In genomic region chr9:88753691-88754367, GRCh38 we compare ENCODE assay signal across 23 cellular contexts.
DNase-seq lines count a peak whose midpoint lies in the region; ATAC-seq and TF ChIP-seq lines count a peak whose summit lies in the region.
"Had no signal": no experiment of that assay in that cellular context is flagged by ENCODE, and none has a peak within 500 bp of the region (broad histone marks: within the 10 kb centered on the region; RNA-seq: fewer than 3 reads in every experiment).

No MANE protein-coding gene starts in this region.

- dilution Hi-C loops in IMR-90 (cut with HindIII; ENCODE audit: low sequenced_read_pairs, unreplicated experiment) = no loop called here

- H4K5ac ChIP-seq in IMR-90 (ENCODE audit: low read depth, low read length) = no peak overlapping the region

- H3K9me2 ChIP-seq in PC-3 (replicated peaks; ENCODE audit: low read length) = no peaks in the 10 kb centered on the region

- H4K20me1 ChIP-seq in IMR-90 (ENCODE audit: insufficient read depth, low read length) (no peaks in the 10 kb centered on the region), PC-3 (ENCODE audit: low read length) (no peaks in the 10 kb centered on the region)

- peak overlapping the region; percentile 85 to 94 (median 89) for H3K27ac Mint-ChIP-seq in nephron
- H3K27ac Mint-ChIP-seq: activated CD4-positive, alpha-beta T cell treated with anti-CD3 and anti-CD28 coated beads, Interleukin-2, amount 10 ng/mL, durations not matched to agents 7 days and 5 days; CD4-positive, CD25-positive, alpha-beta regulatory T cell; HFFc6; stimulated activated memory B cell treated with anti-CD40 and anti-IgM and Interleukin-4, amounts not matched to agents 10 μg/mL and 1 μg/mL and 100 μg/mL, for 72 hours; T-helper 1 cell treated with Interleukin-12 subunit alpha and Interleukin-12 subunit beta and Interleukin-4 antibody, amounts not matched to agents 30 μg/mL and 1 μg/mL, for 36 hours had no signal

- no peaks in the 10 kb centered on the region for H3K36me3 Mint-ChIP-seq in nephron (ENCODE audit: low read depth)
- H3K36me3 Mint-ChIP-seq: CD4-positive, CD25-positive, alpha-beta regulatory T cell; stimulated activated memory B cell treated with anti-CD40 and anti-IgM and Interleukin-4, amounts not matched to agents 10 μg/mL and 1 μg/mL and 100 μg/mL, for 72 hours had no signal

- H2BK15ac ChIP-seq in IMR-90 (ENCODE audit: low read depth, low read length) = peak overlapping the region; percentile 11; the same call in 1 of the 3 replicates

- H2BK120ac ChIP-seq in IMR-90 (ENCODE audit: low read depth, low read length) = peak overlapping the region; percentile 38; the same call in 1 of the 2 replicates

- BruUV-seq in IMR-90 (replicated peaks; lab: Mats Ljungman, UMichigan) (no TSS peak), PC-3 (replicated peaks; lab: Mats Ljungman, UMichigan) (no TSS peak)

- H3K27me3 ChIP-seq in AG04450 (ENCODE audit: control insufficient read depth, insufficient read depth, low read length) = no peaks in the 10 kb centered on the region
- no peaks in the 10 kb centered on the region for H3K27me3 ChIP-seq in IMR-90 (ENCODE audit: control insufficient read depth, insufficient read depth, low read length)
- H3K27me3 ChIP-seq in dorsolateral prefrontal cortex = no peaks in the 10 kb centered on the region
- no peaks in the 10 kb centered on the region for H3K27me3 ChIP-seq in PC-3 (ENCODE audit: low read length)
- H3K27me3 ChIP-seq: breast epithelium, gastroesophageal sphincter, right lobe of liver had no signal

- POLR2A ChIA-PET in AG04450 (lab: Yijun Ruan, JAX) = interaction anchor here (0.6 to 1.1 kb wide), 2 partner anchors 9 to 170 kb away, joined by 3 to 4 read pairs; no protein-coding TSS in a partner anchor
- POLR2A ChIA-PET in IMR-90 (lab: Charles Lee; ENCODE audit: unreplicated experiment) = no interaction called here
- POLR2A ChIA-PET in PC-3 (lab: Charles Lee; ENCODE audit: unreplicated experiment) = no interaction called here

- H3K4me2 ChIP-seq in IMR-90 (ENCODE audit: low read depth, low read length) = no peak overlapping the region
- no peak overlapping the region for H3K4me2 ChIP-seq in PC-3 (ENCODE audit: low read length)

- H3K36me3 ChIP-seq in IMR-90 (ENCODE audit: control insufficient read depth, insufficient read depth, low read length) = no peaks in the 10 kb centered on the region
- H3K36me3 ChIP-seq in PC-3 (ENCODE audit: low read depth, low read length) = no peaks in the 10 kb centered on the region
- H3K36me3 ChIP-seq: breast epithelium, gastroesophageal sphincter, right lobe of liver had no signal

- CTCF ChIA-PET in AG04450 (lab: Charles Lee) = no interaction called here
- CTCF ChIA-PET in IMR-90 (lab: Yijun Ruan, JAX) = interaction anchor here (0.6 kb wide), 1 partner anchor 98 kb away, joined by 3 read pairs; no protein-coding TSS in a partner anchor
- CTCF ChIA-PET in PC-3 (lab: Charles Lee) = no interaction called here

- H4K91ac ChIP-seq in IMR-90 (ENCODE audit: insufficient read depth, low read depth, low read length) = no peak overlapping the region

- no peak overlapping the region; a peak in 1 of 4 replicates for H4K8ac ChIP-seq in IMR-90 (ENCODE audit: low read depth in 2 of 2, low read length in 2 of 2)

- TF ChIP-seq CTCF in AG04450 (IDR thresholded peaks at IDR 0.05; ENCODE audit: low read depth, low read length) (no peak), IMR-90 (conservative IDR thresholded peaks at IDR 0.05; ENCODE audit: low read depth, low read length) (no peak), nephron (IDR thresholded peaks at IDR 0.05; ENCODE audit: unreplicated experiment in 3 of 3) (no peak), dorsolateral prefrontal cortex (IDR thresholded peaks at IDR 0.05 in 54 of 56, conservative IDR thresholded peaks at IDR 0.05 in 2 of 56; ENCODE audit: low read depth in 1 of 56, partially characterized antibody in 56 of 56) (no peak), PC-3 (conservative IDR thresholded peaks at IDR 0.05; ENCODE audit: low read depth, low read length) (no peak)

- no peak overlapping the region for H3K4me3 Mint-ChIP-seq in nephron
- H3K4me3 Mint-ChIP-seq: activated CD4-positive, alpha-beta T cell treated with anti-CD3 and anti-CD28 coated beads, Interleukin-2, amount 10 ng/mL, durations not matched to agents 7 days and 5 days; CD4-positive, CD25-positive, alpha-beta regulatory T cell; HFFc6; stimulated activated memory B cell treated with anti-CD40 and anti-IgM and Interleukin-4, amounts not matched to agents 10 μg/mL and 1 μg/mL and 100 μg/mL, for 72 hours; T-helper 1 cell treated with Interleukin-12 subunit alpha and Interleukin-12 subunit beta and Interleukin-4 antibody, amounts not matched to agents 30 μg/mL and 1 μg/mL, for 36 hours had no signal

- DNase-seq in AG04450 (ENCODE audit: low read depth, low spot score) (no peak), IMR-90 (peak; percentile 77), fibroblast of peridontal ligament (ENCODE audit: extremely low read depth) (peak; percentile 26), dorsolateral prefrontal cortex (no peak), PC-3 (no peak), epidermal melanocyte (ENCODE audit: insufficient read length, low spot score) (no peak)
- DNase-seq: activated CD4-positive, alpha-beta T cell treated with anti-CD3 and anti-CD28 coated beads, Interleukin-2, amount 10 ng/mL, durations not matched to agents 7 days and 5 days; activated gamma-delta T cell; CD4-positive, CD25-positive, alpha-beta regulatory T cell; DMS153; erythroblast; GF-D8; HFFc6; NCI-H1417; NCI-H2107; NCI-H526 treated with DMSO at 0.1 percent for 48 hours; right lobe of liver had no signal

- H3K9me3 ChIP-seq in AG04450 (ENCODE audit: control insufficient read depth, insufficient read depth, low read length) = peaks cover 9% of the 10 kb centered on the region
- no peaks in the 10 kb centered on the region for H3K9me3 ChIP-seq in IMR-90 (ENCODE audit: control insufficient read depth, insufficient read depth, low read length)
- no peaks in the 10 kb centered on the region for H3K9me3 ChIP-seq in PC-3 (ENCODE audit: low read length)
- H3K9me3 ChIP-seq: breast epithelium, right lobe of liver had no signal

- no peak for TF ChIP-seq RAD21 in IMR-90 (IDR thresholded peaks at IDR 0.05; ENCODE audit: low read length)

- H2BK20ac ChIP-seq in IMR-90 (ENCODE audit: low read depth, low read length) = no peak overlapping the region

- H3K18ac ChIP-seq in IMR-90 (ENCODE audit: low read depth, low read length) = peak overlapping the region; percentile 8; the same call in 1 of the 2 replicates

- peak overlapping the region; percentile 10 for H2AK9ac ChIP-seq in IMR-90 (replicated peaks; ENCODE audit: low read depth, low read length, poor library complexity)

- in situ Hi-C loops in IMR-90 (cut with MboI; ENCODE audit: low sequenced_read_pairs) = no loop called here

- no peaks in the 10 kb centered on the region for H3F3A ChIP-seq in PC-3 (ENCODE audit: low read length, unreplicated experiment)

- H3K4ac ChIP-seq in IMR-90 (ENCODE audit: low read depth, low read length) = no peak overlapping the region

- whole genome bisulfite sequencing in IMR-90 (ENCODE audit: extremely low coverage in 2 of 2, insufficient read length in 1 of 2), 2 experiments = 29% methylated on average over 1 of the region's 7 CpGs; no CpG with 5 or more reads in 1 of the 2 experiments

- peaks cover 7% of the 10 kb centered on the region for H3K9me1 ChIP-seq in IMR-90 (ENCODE audit: insufficient read depth, low read length)

- no peaks in the 10 kb centered on the region for H3K79me1 ChIP-seq in IMR-90 (ENCODE audit: low read depth in 1 of 2, low read length in 2 of 2)

- no peak overlapping the region for H3K4me3 ChIP-seq in AG04450 (ENCODE audit: low read depth, low read length)
- H3K4me3 ChIP-seq in IMR-90 (ENCODE audit: insufficient read depth, low read depth, low read length) = no peak overlapping the region
- no peak overlapping the region for H3K4me3 ChIP-seq in dorsolateral prefrontal cortex
- no peak overlapping the region for H3K4me3 ChIP-seq in PC-3 (ENCODE audit: low read length)
- H3K4me3 ChIP-seq: breast epithelium, gastroesophageal sphincter, right lobe of liver had no signal

- H2AFZ ChIP-seq in IMR-90 (replicated peaks; ENCODE audit: low read length, poor library complexity) (peak overlapping the region; percentile 17), PC-3 (ENCODE audit: low read length) (no peak overlapping the region)

- H2AK5ac ChIP-seq in IMR-90 (ENCODE audit: low read depth, low read length) = 0 out of 2 replicates have a peak overlapping the region, but pooled peaks have one; percentile 52

- H3K23ac ChIP-seq in IMR-90 (ENCODE audit: low read depth, low read length) = no peak overlapping the region

- H3K9ac ChIP-seq in IMR-90 (ENCODE audit: low read depth, low read length) (no peak overlapping the region), PC-3 (ENCODE audit: low read length) (no peak overlapping the region)

- 0 out of 2 replicates have a peak overlapping the region, but pooled peaks have one; percentile 16 for H3K14ac ChIP-seq in IMR-90 (replicated peaks; ENCODE audit: low read depth, low read length)

- no peak overlapping the region for H3K56ac ChIP-seq in IMR-90 (ENCODE audit: extremely low read depth, insufficient read depth, low read length)

- H3K27me3 Mint-ChIP-seq in nephron (ENCODE audit: low read depth) = peaks cover 3% of the 10 kb centered on the region

- H3K9me3 Mint-ChIP-seq in nephron = peaks cover 3% of the 10 kb centered on the region
- H3K9me3 Mint-ChIP-seq: activated CD4-positive, alpha-beta T cell treated with anti-CD3 and anti-CD28 coated beads, Interleukin-2, amount 10 ng/mL, durations not matched to agents 7 days and 5 days; HFFc6; stimulated activated memory B cell treated with anti-CD40 and anti-IgM and Interleukin-4, amounts not matched to agents 10 μg/mL and 1 μg/mL and 100 μg/mL, for 72 hours; T-helper 1 cell treated with Interleukin-12 subunit alpha and Interleukin-12 subunit beta and Interleukin-4 antibody, amounts not matched to agents 30 μg/mL and 1 μg/mL, for 36 hours had no signal

- peak overlapping the region; percentile 39 for H3K27ac ChIP-seq in AG04450 (ENCODE audit: low read depth, low read length)
- no peak overlapping the region for H3K27ac ChIP-seq in IMR-90 (ENCODE audit: insufficient read depth, low read length)
- peak overlapping the region in 2 of 59 donors; percentile 21 to 43 for H3K27ac ChIP-seq in dorsolateral prefrontal cortex
- no peak overlapping the region for H3K27ac ChIP-seq in PC-3 (ENCODE audit: low read length)
- H3K27ac ChIP-seq: right lobe of liver had no signal

- H3K4me1 ChIP-seq in IMR-90 (ENCODE audit: control insufficient read depth, insufficient read depth, low read length) = peaks cover 18% of the 10 kb centered on the region
- peaks cover 9% of the 10 kb centered on the region; the same call in 1 of the 2 replicates for H3K4me1 ChIP-seq in PC-3 (ENCODE audit: insufficient read depth, low read length)
- H3K4me1 ChIP-seq: breast epithelium, right lobe of liver had no signal

- H3K79me2 ChIP-seq in PC-3 (ENCODE audit: low read length) = no peaks in the 10 kb centered on the region

- ATAC-seq in IMR-90 (ENCODE audit: low read depth) (peak; percentile 55), GM19035 (IDR thresholded peaks at IDR 0.05; ENCODE audit: unreplicated experiment) (no peak), PC-3 (no peak)
- ATAC-seq: gastroesophageal sphincter; stimulated activated memory B cell treated with anti-CD40 and anti-IgM and Interleukin-4, amounts not matched to agents 10 μg/mL and 1 μg/mL and 100 μg/mL, for 72 hours had no signal

- peaks cover 38% of the 10 kb centered on the region for H3K4me1 Mint-ChIP-seq in nephron
- H3K4me1 Mint-ChIP-seq: activated CD4-positive, alpha-beta T cell treated with anti-CD3 and anti-CD28 coated beads, Interleukin-2, amount 10 ng/mL, durations not matched to agents 7 days and 5 days; CD4-positive, CD25-positive, alpha-beta regulatory T cell; stimulated activated memory B cell treated with anti-CD40 and anti-IgM and Interleukin-4, amounts not matched to agents 10 μg/mL and 1 μg/mL and 100 μg/mL, for 72 hours had no signal

- TF ChIP-seq POLR2A in IMR-90 (IDR thresholded peaks at IDR 0.05; ENCODE audit: low read depth, low read length) = no peak

- intact Hi-C loops in IMR-90 (cut with micrococcal nuclease) (no loop called here), dorsolateral prefrontal cortex (cut with DNase I) (no loop called here), PC-3 (cut with micrococcal nuclease) (no loop called here)

- H2BK5ac ChIP-seq in IMR-90 (ENCODE audit: low read depth, low read length, poor library complexity, severe bottlenecking) = no peak overlapping the region

Comparison
In these comparisons a context has a peak if more than half of its experiments do, and no peak if none do; other contexts are left out.
1. DNase-seq: peak in IMR-90 (single experiment) and fibroblast of peridontal ligament (single experiment); none in AG04450 (single experiment), dorsolateral prefrontal cortex (0 of 10), PC-3 (single experiment) and epidermal melanocyte (single experiment).